ENCODE assay signal across 1 cellular context in the genomic region with DNA sequence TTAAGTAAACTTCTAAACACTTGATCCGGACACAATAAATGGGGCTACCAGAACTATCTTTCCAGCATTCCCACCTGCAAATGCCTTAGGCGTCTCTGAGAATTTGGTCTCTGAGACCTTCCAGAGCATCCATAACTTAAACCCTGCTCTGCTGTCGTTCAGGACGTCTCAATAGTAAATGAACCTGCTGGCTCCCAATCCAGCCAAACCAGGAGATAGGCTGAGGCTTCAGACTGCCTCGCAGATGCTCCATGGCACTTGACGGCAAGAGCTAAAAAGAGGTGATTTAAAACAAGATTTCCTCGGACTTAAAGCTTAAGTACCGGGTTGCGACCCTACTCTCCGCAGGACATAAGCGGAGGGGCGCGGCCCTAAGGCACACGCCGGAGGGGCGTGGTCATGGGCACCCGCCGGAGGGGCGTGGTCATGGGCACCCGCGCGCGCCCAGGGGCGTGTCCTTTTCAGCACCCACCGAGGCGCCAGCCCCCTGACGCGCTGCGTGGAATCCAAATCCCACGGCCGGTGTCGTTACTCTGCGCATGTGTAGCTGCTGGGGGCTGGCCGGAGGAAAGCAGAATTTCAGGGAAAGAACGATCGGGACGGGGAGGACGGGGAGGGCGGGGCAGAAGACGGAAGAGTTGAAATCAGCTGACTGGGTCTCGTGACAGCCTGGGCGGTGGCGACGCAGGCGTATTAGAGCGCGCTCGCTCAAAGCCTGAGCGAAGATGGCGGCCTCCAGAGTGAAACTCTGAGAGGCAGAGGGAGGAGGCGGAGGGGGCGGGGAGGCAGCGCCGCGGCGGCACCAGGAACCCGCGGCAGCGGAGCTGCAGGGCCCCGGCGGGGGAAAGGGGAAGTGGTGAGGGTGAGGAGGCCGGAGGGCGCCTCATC.
TF ChIP-seq lines count a peak whose summit lies in the region.

A gene with protein sequence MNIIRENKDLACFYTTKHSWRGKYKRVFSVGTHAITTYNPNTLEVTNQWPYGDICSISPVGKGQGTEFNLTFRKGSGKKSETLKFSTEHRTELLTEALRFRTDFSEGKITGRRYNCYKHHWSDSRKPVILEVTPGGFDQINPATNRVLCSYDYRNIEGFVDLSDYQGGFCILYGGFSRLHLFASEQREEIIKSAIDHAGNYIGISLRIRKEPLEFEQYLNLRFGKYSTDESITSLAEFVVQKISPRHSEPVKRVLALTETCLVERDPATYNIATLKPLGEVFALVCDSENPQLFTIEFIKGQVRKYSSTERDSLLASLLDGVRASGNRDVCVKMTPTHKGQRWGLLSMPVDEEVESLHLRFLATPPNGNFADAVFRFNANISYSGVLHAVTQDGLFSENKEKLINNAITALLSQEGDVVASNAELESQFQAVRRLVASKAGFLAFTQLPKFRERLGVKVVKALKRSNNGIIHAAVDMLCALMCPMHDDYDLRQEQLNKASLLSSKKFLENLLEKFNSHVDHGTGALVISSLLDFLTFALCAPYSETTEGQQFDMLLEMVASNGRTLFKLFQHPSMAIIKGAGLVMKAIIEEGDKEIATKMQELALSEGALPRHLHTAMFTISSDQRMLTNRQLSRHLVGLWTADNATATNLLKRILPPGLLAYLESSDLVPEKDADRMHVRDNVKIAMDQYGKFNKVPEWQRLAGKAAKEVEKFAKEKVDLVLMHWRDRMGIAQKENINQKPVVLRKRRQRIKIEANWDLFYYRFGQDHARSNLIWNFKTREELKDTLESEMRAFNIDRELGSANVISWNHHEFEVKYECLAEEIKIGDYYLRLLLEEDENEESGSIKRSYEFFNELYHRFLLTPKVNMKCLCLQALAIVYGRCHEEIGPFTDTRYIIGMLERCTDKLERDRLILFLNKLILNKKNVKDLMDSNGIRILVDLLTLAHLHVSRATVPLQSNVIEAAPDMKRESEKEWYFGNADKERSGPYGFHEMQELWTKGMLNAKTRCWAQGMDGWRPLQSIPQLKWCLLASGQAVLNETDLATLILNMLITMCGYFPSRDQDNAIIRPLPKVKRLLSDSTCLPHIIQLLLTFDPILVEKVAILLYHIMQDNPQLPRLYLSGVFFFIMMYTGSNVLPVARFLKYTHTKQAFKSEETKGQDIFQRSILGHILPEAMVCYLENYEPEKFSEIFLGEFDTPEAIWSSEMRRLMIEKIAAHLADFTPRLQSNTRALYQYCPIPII (N-terminal part only) (plus strand): TSS at position 696 of the 888 bp plus-strand sequence. CDS start 17,049 bp downstream, outside the sequence.

TF ChIP-seq in HepG2, 621 proteins besides CTCF, POLR2A, EP300 and RAD21 (continued from another document and continues in another):
- TF ChIP-seq GABPA (IDR thresholded peaks at IDR 0.05; ENCODE audit: low read depth, low read length) (no peak), GABPA (CRISPR knock-in tag; IDR thresholded peaks at IDR 0.05; ENCODE audit: low read depth) (peak; percentile 58), ZEB1 (IDR thresholded peaks at IDR 0.05; ENCODE audit: insufficient replicate concordance, low read depth) (no peak), ZNF326 (CRISPR knock-in tag; IDR thresholded peaks at IDR 0.05; ENCODE audit: borderline replicate concordance) (no peak), SIX4 (CRISPR knock-in tag; IDR thresholded peaks at IDR 0.05) (no peak), ATF7 (IDR thresholded peaks at IDR 0.05) (no peak), ATF7 (CRISPR knock-in tag; IDR thresholded peaks at IDR 0.05) (0 out of 2 replicates have a peak, but pooled peaks have one; percentile 16), HDAC1 (CRISPR knock-in tag; IDR thresholded peaks at IDR 0.05) (peak; percentile 92), ZNF124 (CRISPR knock-in tag; IDR thresholded peaks at IDR 0.05) (no peak), ZFP36 (IDR thresholded peaks at IDR 0.05; ENCODE audit: borderline replicate concordance, low read depth, low read length, partially characterized antibody) (no peak), NCOA5 (CRISPR knock-in tag; IDR thresholded peaks at IDR 0.05) (no peak), ZBTB1 (CRISPR knock-in tag; IDR thresholded peaks at IDR 0.05; ENCODE audit: borderline replicate concordance) (no peak), HNF4G (IDR thresholded peaks at IDR 0.05; ENCODE audit: borderline replicate concordance, low read depth, low read length) (no peak), HNF4G (CRISPR knock-in tag; IDR thresholded peaks at IDR 0.05; ENCODE audit: borderline replicate concordance, low read depth) (no peak), ZFP62 (CRISPR knock-in tag; IDR thresholded peaks at IDR 0.05) (no peak), POLR2AphosphoS5 (IDR thresholded peaks at IDR 0.05; ENCODE audit: low read depth, low read length) (peak; percentile 53)
- TF ChIP-seq, protein P1, sequence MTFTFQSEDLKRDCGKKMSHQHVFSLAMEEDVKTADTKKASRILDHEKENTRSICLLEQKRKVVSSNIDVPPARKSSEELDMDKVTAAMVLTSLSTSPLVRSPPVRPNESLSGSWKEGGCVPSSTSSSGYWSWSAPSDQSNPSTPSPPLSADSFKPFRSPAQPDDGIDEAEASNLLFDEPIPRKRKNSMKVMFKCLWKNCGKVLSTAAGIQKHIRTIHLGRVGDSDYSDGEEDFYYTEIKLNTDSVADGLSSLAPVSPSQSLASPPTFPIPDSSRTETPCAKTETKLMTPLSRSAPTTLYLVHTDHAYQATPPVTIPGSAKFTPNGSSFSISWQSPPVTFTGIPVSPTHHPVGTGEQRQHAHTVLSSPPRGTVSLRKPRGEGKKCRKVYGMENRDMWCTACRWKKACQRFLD (CRISPR knock-in tag; IDR thresholded peaks at IDR 0.05; ENCODE audit: borderline replicate concordance), result peak; percentile 55; the same call in 1 of the 2 replicates
- TF ChIP-seq, protein P2, sequence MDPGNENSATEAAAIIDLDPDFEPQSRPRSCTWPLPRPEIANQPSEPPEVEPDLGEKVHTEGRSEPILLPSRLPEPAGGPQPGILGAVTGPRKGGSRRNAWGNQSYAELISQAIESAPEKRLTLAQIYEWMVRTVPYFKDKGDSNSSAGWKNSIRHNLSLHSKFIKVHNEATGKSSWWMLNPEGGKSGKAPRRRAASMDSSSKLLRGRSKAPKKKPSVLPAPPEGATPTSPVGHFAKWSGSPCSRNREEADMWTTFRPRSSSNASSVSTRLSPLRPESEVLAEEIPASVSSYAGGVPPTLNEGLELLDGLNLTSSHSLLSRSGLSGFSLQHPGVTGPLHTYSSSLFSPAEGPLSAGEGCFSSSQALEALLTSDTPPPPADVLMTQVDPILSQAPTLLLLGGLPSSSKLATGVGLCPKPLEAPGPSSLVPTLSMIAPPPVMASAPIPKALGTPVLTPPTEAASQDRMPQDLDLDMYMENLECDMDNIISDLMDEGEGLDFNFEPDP (CRISPR knock-in tag; conservative IDR thresholded peaks at IDR 0.05), result no peak
- TF ChIP-seq, protein P3, sequence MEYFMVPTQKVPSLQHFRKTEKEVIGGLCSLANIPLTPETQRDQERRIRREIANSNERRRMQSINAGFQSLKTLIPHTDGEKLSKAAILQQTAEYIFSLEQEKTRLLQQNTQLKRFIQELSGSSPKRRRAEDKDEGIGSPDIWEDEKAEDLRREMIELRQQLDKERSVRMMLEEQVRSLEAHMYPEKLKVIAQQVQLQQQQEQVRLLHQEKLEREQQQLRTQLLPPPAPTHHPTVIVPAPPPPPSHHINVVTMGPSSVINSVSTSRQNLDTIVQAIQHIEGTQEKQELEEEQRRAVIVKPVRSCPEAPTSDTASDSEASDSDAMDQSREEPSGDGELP (IDR thresholded peaks at IDR 0.05; ENCODE audit: borderline replicate concordance, low read depth), result peak; percentile 90
- TF ChIP-seq, protein P4, sequence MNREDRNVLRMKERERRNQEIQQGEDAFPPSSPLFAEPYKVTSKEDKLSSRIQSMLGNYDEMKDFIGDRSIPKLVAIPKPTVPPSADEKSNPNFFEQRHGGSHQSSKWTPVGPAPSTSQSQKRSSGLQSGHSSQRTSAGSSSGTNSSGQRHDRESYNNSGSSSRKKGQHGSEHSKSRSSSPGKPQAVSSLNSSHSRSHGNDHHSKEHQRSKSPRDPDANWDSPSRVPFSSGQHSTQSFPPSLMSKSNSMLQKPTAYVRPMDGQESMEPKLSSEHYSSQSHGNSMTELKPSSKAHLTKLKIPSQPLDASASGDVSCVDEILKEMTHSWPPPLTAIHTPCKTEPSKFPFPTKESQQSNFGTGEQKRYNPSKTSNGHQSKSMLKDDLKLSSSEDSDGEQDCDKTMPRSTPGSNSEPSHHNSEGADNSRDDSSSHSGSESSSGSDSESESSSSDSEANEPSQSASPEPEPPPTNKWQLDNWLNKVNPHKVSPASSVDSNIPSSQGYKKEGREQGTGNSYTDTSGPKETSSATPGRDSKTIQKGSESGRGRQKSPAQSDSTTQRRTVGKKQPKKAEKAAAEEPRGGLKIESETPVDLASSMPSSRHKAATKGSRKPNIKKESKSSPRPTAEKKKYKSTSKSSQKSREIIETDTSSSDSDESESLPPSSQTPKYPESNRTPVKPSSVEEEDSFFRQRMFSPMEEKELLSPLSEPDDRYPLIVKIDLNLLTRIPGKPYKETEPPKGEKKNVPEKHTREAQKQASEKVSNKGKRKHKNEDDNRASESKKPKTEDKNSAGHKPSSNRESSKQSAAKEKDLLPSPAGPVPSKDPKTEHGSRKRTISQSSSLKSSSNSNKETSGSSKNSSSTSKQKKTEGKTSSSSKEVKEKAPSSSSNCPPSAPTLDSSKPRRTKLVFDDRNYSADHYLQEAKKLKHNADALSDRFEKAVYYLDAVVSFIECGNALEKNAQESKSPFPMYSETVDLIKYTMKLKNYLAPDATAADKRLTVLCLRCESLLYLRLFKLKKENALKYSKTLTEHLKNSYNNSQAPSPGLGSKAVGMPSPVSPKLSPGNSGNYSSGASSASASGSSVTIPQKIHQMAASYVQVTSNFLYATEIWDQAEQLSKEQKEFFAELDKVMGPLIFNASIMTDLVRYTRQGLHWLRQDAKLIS (CRISPR knock-in tag; IDR thresholded peaks at IDR 0.05), result no peak
- TF ChIP-seq, protein P5, sequence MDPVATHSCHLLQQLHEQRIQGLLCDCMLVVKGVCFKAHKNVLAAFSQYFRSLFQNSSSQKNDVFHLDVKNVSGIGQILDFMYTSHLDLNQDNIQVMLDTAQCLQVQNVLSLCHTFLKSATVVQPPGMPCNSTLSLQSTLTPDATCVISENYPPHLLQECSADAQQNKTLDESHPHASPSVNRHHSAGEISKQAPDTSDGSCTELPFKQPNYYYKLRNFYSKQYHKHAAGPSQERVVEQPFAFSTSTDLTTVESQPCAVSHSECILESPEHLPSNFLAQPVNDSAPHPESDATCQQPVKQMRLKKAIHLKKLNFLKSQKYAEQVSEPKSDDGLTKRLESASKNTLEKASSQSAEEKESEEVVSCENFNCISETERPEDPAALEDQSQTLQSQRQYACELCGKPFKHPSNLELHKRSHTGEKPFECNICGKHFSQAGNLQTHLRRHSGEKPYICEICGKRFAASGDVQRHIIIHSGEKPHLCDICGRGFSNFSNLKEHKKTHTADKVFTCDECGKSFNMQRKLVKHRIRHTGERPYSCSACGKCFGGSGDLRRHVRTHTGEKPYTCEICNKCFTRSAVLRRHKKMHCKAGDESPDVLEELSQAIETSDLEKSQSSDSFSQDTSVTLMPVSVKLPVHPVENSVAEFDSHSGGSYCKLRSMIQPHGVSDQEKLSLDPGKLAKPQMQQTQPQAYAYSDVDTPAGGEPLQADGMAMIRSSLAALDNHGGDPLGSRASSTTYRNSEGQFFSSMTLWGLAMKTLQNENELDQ (CRISPR knock-in tag; IDR thresholded peaks at IDR 0.05; ENCODE audit: borderline replicate concordance), result no peak
- TF ChIP-seq, protein P6, sequence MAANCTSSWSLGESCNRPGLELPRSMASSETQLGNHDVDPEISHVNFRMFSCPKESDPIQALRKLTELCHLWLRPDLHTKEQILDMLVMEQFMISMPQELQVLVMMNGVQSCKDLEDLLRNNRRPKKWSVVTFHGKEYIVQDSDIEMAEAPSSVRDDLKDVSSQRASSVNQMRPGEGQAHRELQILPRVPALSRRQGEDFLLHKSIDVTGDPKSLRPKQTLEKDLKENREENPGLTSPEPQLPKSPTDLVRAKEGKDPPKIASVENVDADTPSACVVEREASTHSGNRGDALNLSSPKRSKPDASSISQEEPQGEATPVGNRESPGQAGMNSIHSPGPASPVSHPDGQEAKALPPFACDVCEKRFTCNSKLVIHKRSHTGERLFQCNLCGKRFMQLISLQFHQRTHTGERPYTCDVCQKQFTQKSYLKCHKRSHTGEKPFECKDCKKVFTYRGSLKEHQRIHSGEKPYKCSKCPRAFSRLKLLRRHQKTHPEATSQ (CRISPR knock-in tag; IDR thresholded peaks at IDR 0.05; ENCODE audit: borderline replicate concordance), result no peak
- TF ChIP-seq, protein P7, sequence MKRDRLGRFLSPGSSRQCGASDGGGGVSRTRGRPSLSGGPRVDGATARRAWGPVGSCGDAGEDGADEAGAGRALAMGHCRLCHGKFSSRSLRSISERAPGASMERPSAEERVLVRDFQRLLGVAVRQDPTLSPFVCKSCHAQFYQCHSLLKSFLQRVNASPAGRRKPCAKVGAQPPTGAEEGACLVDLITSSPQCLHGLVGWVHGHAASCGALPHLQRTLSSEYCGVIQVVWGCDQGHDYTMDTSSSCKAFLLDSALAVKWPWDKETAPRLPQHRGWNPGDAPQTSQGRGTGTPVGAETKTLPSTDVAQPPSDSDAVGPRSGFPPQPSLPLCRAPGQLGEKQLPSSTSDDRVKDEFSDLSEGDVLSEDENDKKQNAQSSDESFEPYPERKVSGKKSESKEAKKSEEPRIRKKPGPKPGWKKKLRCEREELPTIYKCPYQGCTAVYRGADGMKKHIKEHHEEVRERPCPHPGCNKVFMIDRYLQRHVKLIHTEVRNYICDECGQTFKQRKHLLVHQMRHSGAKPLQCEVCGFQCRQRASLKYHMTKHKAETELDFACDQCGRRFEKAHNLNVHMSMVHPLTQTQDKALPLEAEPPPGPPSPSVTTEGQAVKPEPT (CRISPR knock-in tag; IDR thresholded peaks at IDR 0.05; ENCODE audit: low read depth), result 0 out of 2 replicates have a peak, but pooled peaks have one; percentile 32
- TF ChIP-seq, protein P8, sequence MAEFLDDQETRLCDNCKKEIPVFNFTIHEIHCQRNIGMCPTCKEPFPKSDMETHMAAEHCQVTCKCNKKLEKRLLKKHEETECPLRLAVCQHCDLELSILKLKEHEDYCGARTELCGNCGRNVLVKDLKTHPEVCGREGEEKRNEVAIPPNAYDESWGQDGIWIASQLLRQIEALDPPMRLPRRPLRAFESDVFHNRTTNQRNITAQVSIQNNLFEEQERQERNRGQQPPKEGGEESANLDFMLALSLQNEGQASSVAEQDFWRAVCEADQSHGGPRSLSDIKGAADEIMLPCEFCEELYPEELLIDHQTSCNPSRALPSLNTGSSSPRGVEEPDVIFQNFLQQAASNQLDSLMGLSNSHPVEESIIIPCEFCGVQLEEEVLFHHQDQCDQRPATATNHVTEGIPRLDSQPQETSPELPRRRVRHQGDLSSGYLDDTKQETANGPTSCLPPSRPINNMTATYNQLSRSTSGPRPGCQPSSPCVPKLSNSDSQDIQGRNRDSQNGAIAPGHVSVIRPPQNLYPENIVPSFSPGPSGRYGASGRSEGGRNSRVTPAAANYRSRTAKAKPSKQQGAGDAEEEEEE (CRISPR knock-in tag; IDR thresholded peaks at IDR 0.05; ENCODE audit: borderline replicate concordance), result no peak
- TF ChIP-seq, protein P9, sequence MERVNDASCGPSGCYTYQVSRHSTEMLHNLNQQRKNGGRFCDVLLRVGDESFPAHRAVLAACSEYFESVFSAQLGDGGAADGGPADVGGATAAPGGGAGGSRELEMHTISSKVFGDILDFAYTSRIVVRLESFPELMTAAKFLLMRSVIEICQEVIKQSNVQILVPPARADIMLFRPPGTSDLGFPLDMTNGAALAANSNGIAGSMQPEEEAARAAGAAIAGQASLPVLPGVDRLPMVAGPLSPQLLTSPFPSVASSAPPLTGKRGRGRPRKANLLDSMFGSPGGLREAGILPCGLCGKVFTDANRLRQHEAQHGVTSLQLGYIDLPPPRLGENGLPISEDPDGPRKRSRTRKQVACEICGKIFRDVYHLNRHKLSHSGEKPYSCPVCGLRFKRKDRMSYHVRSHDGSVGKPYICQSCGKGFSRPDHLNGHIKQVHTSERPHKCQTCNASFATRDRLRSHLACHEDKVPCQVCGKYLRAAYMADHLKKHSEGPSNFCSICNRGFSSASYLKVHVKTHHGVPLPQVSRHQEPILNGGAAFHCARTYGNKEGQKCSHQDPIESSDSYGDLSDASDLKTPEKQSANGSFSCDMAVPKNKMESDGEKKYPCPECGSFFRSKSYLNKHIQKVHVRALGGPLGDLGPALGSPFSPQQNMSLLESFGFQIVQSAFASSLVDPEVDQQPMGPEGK (CRISPR knock-in tag; IDR thresholded peaks at IDR 0.05), result peak; percentile 29; the same call in 1 of the 2 replicates
